Comparison of ENCODE assay signal across 8 cellular contexts in the genomic region with DNA sequence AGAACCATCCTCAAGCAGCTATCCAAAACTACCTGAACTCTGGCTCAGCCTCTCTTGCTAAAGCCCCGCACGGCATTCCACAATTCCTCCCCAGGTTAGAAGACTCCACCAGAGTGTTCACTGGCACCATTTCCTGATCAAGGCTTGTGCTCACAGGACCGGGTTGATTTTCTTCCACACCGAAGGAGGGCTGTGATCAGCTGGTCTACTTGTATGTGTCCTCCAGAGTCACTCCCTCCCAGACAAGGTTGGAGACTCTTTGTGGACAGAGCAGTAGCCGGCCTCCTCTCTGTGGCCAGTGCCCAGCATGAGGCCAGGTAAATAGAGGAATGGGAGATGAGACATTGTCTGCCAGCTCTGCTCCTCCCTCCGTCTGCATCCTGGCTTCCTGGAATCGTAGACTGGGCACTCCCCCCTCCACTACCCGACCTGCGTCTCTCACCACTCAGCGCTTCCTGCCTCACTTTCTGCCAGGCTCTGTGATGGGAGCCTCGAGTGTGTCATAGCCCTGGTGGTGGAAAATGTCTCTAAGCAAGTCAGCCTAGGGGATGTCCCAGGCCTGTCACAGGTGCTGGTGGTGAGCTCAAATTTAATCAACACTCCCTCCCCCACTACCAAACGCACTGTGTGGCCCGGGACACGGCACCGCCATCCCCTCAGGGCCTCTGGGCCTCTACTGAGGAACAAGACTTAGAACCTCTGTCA. TPM values are rescaled to one million over a fixed set of nuclear protein-coding genes. Genes with fewer than 3 reads are reported as not detected.
DNase-seq lines count a peak whose midpoint lies in the region; ATAC-seq, FAIRE-seq and TF ChIP-seq lines count a peak whose summit lies in the region.

No MANE protein-coding gene starts in this region.

- TF ChIP-seq CTCF in Panc1 (IDR thresholded peaks at IDR 0.05) (no peak), left ventricle myocardium inferior (IDR thresholded peaks at IDR 0.05; ENCODE audit: borderline replicate concordance) (no peak)

- H3K4me3 ChIP-seq in Panc1 (ENCODE audit: low read depth in 2 of 2, low read length in 2 of 2) (no peak overlapping the region), MG63 (no peak overlapping the region), left ventricle myocardium inferior (no peak overlapping the region)

- FAIRE-seq in GM18507 (lab: Jason Lieb, UNC), result peak; percentile 98

- intact Hi-C loops in Panc1 (cut with micrococcal nuclease; ENCODE audit: unreplicated experiment), result no loop called here
- intact Hi-C loops in left colon (cut with DNase I, micrococcal nuclease), result no loop called here
- intact Hi-C loops in left ventricle myocardium inferior (cut with micrococcal nuclease), result no loop called here

- CTCF ChIA-PET in Panc1 (lab: Charles Lee), result interaction anchor here (0.6 kb wide), 1 partner anchor 77 kb away, joined by 3 read pairs; no protein-coding TSS in a partner anchor

- H3K9me3 ChIP-seq in Panc1 (ENCODE audit: control insufficient read depth, insufficient read depth, low read depth, low read length) (no peaks in the 10 kb centered on the region), MG63 (no peaks in the 10 kb centered on the region), left ventricle myocardium inferior (replicated peaks) (no peaks in the 10 kb centered on the region)

- peak; percentile 80 for ATAC-seq in HG02840 (IDR thresholded peaks at IDR 0.05; ENCODE audit: low FRiP score, unreplicated experiment)
- peak; percentile 70; the same call in 1 of the 2 replicates for ATAC-seq in Panc1
- peak; percentile 66 for ATAC-seq in left colon

- no TSS peak for BruUV-seq in Panc1 (replicated peaks; lab: Mats Ljungman, UMichigan)

- peak; percentile 69 for DNase-seq in GM18507 (ENCODE audit: extremely low spot score, insufficient read length, low read depth)
- DNase-seq in Panc1 (ENCODE audit: low read depth, low spot score), result no peak
- peak; percentile 96 for DNase-seq in activated effector memory CD4-positive, alpha-beta T cell treated with anti-CD3 and anti-CD28 coated beads, Interleukin-2, amount 50 U/mL, for 16 hours
- peak in 1 of 2 donors; percentile 39 for DNase-seq in left colon
- DNase-seq in stimulated activated naive CD4-positive, alpha-beta T cell treated with Interleukin-2 at 50 U/mL for 16 hours (lab: John Stamatoyannopoulos, UW), result peak; percentile 94
- no peak for DNase-seq in MG63
- DNase-seq in left ventricle myocardium inferior, result no peak

- H3K27ac ChIP-seq in Panc1 (ENCODE audit: low read length) (no peak overlapping the region), left ventricle myocardium inferior (replicated peaks) (no peak overlapping the region)

- no peaks in the 10 kb centered on the region for H3K4me1 ChIP-seq in Panc1 (ENCODE audit: control insufficient read depth, insufficient read depth, low read length)
- no peaks in the 10 kb centered on the region for H3K4me1 ChIP-seq in left ventricle myocardium inferior

- H3K27me3 ChIP-seq in Panc1 (ENCODE audit: control insufficient read depth, insufficient read depth, low read length) (no peaks in the 10 kb centered on the region), MG63 (no peaks in the 10 kb centered on the region), left ventricle myocardium inferior (ENCODE audit: low read depth) (peaks cover 74% of the 10 kb centered on the region)

- H3K36me3 ChIP-seq in Panc1 (ENCODE audit: control insufficient read depth, insufficient read depth, low read length) (no peaks in the 10 kb centered on the region), MG63 (no peaks in the 10 kb centered on the region), left ventricle myocardium inferior (no peaks in the 10 kb centered on the region)

- in situ Hi-C loops in Panc1 (cut with HindIII; ENCODE audit: low pct_unique_long_range_greater_than_20kb, low sequenced_read_pairs), result no loop called here

- POLR2A ChIA-PET in Panc1 (lab: Charles Lee), result interaction anchor here (0.5 kb wide), 1 partner anchor 77 kb away, joined by 3 read pairs; no protein-coding TSS in a partner anchor

RNA-seq across cellular contexts. Expression of a gene that starts 12.5 kb away (rescaled TPM):
- total RNA-seq in Panc1 (2021; ENCODE audit: unreplicated experiment) (not detected), left colon (1 to 10 TPM in 1 of 2 donors, under 1 TPM in 1; 0.56 to 3.1 TPM), left ventricle myocardium inferior (not detected)
- 0.07 TPM for polyA plus RNA-seq in Panc1 (2012; ENCODE audit: insufficient read length)
- not detected in 2 replicates for total RNA-seq in MG63 (2014; rRNA removed; shearing (Covaris generic); ENCODE audit: low replicate concordance)

RNA-seq across cellular contexts. Expression of a gene that starts 27.7 kb away (rescaled TPM):
- 1.0 TPM for total RNA-seq in Panc1 (2021; ENCODE audit: unreplicated experiment)
- polyA plus RNA-seq in Panc1 (2012; ENCODE audit: insufficient read length), result 0.59 TPM
- 1 to 10 TPM; 2.9 to 7.0 TPM for total RNA-seq in left colon
- total RNA-seq in MG63 (2014; rRNA removed; shearing (Covaris generic); ENCODE audit: low replicate concordance), result not detected in 2 replicates
- total RNA-seq in left ventricle myocardium inferior, result 0.99 TPM

Comparison
In these comparisons a context has a peak if more than half of its experiments do, and no peak if none do; other contexts are left out.
1. DNase-seq: peak in GM18507 (single experiment), activated effector memory CD4-positive, alpha-beta T cell treated with anti-CD3 and anti-CD28 coated beads, Interleukin-2, amount 50 U/mL, for 16 hours (single experiment) and stimulated activated naive CD4-positive, alpha-beta T cell treated with Interleukin-2 at 50 U/mL for 16 hours (single experiment); none in Panc1 (single experiment), MG63 (single experiment) and left ventricle myocardium inferior (single experiment).
2. Peak in every context shown above with its lines, with median percentiles within 50 percentile points of each other: ATAC-seq.